1 cellular context compared by ENCODE assay signal in the genomic region with DNA sequence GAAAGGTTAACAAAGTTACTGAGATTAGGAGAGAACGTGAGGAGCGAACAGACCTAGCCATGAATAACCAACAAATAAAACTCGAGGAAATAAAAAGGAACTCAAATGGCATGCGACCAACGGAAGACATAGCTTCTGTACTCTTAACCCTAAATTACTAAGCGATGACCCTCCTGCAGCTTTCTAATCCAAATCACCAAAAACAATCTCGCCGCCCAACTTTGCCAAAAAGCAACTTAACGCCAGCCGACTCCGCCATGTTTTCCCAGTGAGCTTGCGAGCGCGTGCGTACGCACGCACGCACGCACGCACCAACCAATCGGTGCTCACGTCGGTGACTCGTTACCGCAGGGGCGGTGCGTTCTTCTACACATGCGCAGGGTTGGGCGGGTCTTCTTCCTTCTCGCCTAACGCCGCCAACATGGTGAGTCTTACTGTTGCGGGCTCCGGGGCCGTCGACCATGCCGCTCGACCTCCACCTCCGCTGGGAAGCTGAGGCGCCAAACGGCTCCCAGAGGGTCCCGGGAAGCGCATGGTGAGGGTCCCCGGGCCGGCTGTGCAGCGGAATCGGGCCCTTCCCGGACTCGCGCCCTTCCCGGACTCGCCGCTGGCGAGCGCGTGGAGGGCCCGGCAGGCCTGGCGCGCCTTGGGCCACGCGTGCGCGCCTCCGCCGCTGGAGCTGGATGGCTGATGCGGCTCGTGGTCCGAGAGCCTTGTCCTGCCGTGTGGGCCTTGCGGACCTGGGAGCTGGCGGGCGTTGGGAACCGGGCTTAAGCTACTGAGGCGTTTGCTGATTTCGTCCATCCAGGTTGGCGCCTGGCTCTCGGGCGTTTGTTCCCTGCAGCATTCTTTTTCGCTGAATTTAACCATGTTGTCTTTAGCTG.
TF ChIP-seq lines count a peak whose summit lies in the region.

A gene (plus strand): TSS at position 400 of the 884 bp plus-strand sequence. CDS start 133 bp downstream, at position 533.

TF ChIP-seq in HepG2, 621 proteins besides CTCF, POLR2A, EP300 and RAD21 (continued from another document and continues in another):
- TF ChIP-seq, protein P1, sequence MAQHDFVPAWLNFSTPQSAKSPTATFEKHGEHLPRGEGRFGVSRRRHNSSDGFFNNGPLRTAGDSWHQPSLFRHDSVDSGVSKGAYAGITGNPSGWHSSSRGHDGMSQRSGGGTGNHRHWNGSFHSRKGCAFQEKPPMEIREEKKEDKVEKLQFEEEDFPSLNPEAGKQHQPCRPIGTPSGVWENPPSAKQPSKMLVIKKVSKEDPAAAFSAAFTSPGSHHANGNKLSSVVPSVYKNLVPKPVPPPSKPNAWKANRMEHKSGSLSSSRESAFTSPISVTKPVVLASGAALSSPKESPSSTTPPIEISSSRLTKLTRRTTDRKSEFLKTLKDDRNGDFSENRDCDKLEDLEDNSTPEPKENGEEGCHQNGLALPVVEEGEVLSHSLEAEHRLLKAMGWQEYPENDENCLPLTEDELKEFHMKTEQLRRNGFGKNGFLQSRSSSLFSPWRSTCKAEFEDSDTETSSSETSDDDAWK (CRISPR knock-in tag; IDR thresholded peaks at IDR 0.05): no peak
- TF ChIP-seq, protein P2, sequence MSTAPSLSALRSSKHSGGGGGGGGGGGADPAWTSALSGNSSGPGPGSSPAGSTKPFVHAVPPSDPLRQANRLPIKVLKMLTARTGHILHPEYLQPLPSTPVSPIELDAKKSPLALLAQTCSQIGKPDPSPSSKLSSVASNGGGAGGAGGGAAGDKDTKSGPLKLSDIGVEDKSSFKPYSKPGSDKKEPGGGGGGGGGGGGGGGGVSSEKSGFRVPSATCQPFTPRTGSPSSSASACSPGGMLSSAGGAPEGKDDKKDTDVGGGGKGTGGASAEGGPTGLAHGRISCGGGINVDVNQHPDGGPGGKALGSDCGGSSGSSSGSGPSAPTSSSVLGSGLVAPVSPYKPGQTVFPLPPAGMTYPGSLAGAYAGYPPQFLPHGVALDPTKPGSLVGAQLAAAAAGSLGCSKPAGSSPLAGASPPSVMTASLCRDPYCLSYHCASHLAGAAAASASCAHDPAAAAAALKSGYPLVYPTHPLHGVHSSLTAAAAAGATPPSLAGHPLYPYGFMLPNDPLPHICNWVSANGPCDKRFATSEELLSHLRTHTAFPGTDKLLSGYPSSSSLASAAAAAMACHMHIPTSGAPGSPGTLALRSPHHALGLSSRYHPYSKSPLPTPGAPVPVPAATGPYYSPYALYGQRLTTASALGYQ (CRISPR knock-in tag; IDR thresholded peaks at IDR 0.05): peak; percentile 52; the same call in 1 of the 2 replicates
- TF ChIP-seq HNRNPL (IDR thresholded peaks at IDR 0.05; ENCODE audit: low read depth, low read length) (0 out of 2 replicates have a peak, but pooled peaks have one; percentile 62), TBL1XR1 (IDR thresholded peaks at IDR 0.05; ENCODE audit: borderline replicate concordance, low read length, partially characterized antibody) (peak; percentile 15), ZBTB3 (CRISPR knock-in tag; IDR thresholded peaks at IDR 0.05; ENCODE audit: borderline replicate concordance, low read depth) (no peak), ZNF615 (CRISPR knock-in tag; IDR thresholded peaks at IDR 0.05; ENCODE audit: borderline replicate concordance) (0 out of 2 replicates have a peak, but pooled peaks have one; percentile 64), GTF3A (CRISPR knock-in tag; conservative IDR thresholded peaks at IDR 0.05) (no peak), ZNF556 (CRISPR knock-in tag; IDR thresholded peaks at IDR 0.05; ENCODE audit: borderline replicate concordance) (no peak), FOXM1 (CRISPR knock-in tag; IDR thresholded peaks at IDR 0.05) (0 out of 2 replicates have a peak, but pooled peaks have one; percentile 33), CREM (IDR thresholded peaks at IDR 0.05) (peak; percentile 83), CREM (CRISPR knock-in tag; IDR thresholded peaks at IDR 0.05) (no peak), ZNF781 (CRISPR knock-in tag; IDR thresholded peaks at IDR 0.05; ENCODE audit: borderline replicate concordance, not compliant biosample characterization) (peak; percentile 57), NCOA2 (CRISPR knock-in tag; IDR thresholded peaks at IDR 0.05) (no peak), ZNF30 (CRISPR knock-in tag; IDR thresholded peaks at IDR 0.05) (no peak), ZBTB21 (CRISPR knock-in tag; IDR thresholded peaks at IDR 0.05) (no peak), ZNF143 (CRISPR knock-in tag; IDR thresholded peaks at IDR 0.05) (peak; percentile 87), HES4 (CRISPR knock-in tag; IDR thresholded peaks at IDR 0.05; ENCODE audit: borderline replicate concordance) (peak; percentile 81), MED8 (CRISPR knock-in tag; IDR thresholded peaks at IDR 0.05; ENCODE audit: insufficient replicate concordance) (no peak), ASH2L (IDR thresholded peaks at IDR 0.05; ENCODE audit: insufficient read length, low read depth, low read length) (peak; percentile 77), FOXA1 (IDR thresholded peaks at IDR 0.05) (no peak), FOXA1 (CRISPR knock-in tag; IDR thresholded peaks at IDR 0.05) (no peak), ZBTB7B (CRISPR knock-in tag; IDR thresholded peaks at IDR 0.05) (peak; percentile 33; the same call in 1 of the 2 replicates), TCF7L2 (IDR thresholded peaks at IDR 0.05; ENCODE audit: low read depth, low read length) (no peak), ZNF768 (CRISPR knock-in tag; IDR thresholded peaks at IDR 0.05) (peak; percentile 62)
- TF ChIP-seq, protein P3, sequence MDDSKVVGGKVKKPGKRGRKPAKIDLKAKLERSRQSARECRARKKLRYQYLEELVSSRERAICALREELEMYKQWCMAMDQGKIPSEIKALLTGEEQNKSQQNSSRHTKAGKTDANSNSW (CRISPR knock-in tag; IDR thresholded peaks at IDR 0.05; ENCODE audit: borderline replicate concordance): no peak; the same call in 1 of the 2 replicates
- TF ChIP-seq, protein P4, sequence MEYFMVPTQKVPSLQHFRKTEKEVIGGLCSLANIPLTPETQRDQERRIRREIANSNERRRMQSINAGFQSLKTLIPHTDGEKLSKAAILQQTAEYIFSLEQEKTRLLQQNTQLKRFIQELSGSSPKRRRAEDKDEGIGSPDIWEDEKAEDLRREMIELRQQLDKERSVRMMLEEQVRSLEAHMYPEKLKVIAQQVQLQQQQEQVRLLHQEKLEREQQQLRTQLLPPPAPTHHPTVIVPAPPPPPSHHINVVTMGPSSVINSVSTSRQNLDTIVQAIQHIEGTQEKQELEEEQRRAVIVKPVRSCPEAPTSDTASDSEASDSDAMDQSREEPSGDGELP (IDR thresholded peaks at IDR 0.05; ENCODE audit: borderline replicate concordance, low read depth): no peak
- TF ChIP-seq, protein P5, sequence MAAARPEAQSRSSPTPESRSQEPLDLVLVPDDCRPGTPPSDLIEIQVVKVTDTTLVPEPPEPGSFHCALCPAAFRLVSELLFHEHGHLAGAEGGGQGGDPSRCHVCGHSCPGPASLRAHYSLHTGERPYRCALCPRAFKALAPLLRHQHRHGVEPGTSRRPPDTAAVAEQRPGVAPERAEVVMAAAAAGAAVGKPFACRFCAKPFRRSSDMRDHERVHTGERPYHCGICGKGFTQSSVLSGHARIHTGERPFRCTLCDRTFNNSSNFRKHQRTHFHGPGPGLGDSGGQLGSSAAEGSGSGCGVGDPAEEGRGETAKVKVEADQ (CRISPR knock-in tag; IDR thresholded peaks at IDR 0.05; ENCODE audit: borderline replicate concordance): peak; percentile 82; the same call in 1 of the 2 replicates
- TF ChIP-seq, protein P6, sequence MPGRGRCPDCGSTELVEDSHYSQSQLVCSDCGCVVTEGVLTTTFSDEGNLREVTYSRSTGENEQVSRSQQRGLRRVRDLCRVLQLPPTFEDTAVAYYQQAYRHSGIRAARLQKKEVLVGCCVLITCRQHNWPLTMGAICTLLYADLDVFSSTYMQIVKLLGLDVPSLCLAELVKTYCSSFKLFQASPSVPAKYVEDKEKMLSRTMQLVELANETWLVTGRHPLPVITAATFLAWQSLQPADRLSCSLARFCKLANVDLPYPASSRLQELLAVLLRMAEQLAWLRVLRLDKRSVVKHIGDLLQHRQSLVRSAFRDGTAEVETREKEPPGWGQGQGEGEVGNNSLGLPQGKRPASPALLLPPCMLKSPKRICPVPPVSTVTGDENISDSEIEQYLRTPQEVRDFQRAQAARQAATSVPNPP (CRISPR knock-in tag; IDR thresholded peaks at IDR 0.05): no peak; the same call in none of the 2 replicates
- TF ChIP-seq, protein P7, sequence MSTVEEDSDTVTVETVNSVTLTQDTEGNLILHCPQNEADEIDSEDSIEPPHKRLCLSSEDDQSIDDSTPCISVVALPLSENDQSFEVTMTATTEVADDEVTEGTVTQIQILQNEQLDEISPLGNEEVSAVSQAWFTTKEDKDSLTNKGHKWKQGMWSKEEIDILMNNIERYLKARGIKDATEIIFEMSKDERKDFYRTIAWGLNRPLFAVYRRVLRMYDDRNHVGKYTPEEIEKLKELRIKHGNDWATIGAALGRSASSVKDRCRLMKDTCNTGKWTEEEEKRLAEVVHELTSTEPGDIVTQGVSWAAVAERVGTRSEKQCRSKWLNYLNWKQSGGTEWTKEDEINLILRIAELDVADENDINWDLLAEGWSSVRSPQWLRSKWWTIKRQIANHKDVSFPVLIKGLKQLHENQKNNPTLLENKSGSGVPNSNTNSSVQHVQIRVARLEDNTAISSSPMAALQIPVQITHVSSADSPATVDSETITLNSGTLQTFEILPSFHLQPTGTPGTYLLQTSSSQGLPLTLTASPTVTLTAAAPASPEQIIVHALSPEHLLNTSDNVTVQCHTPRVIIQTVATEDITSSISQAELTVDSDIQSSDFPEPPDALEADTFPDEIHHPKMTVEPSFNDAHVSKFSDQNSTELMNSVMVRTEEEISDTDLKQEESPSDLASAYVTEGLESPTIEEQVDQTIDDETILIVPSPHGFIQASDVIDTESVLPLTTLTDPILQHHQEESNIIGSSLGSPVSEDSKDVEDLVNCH (CRISPR knock-in tag; IDR thresholded peaks at IDR 0.05): no peak
- TF ChIP-seq, protein P8, sequence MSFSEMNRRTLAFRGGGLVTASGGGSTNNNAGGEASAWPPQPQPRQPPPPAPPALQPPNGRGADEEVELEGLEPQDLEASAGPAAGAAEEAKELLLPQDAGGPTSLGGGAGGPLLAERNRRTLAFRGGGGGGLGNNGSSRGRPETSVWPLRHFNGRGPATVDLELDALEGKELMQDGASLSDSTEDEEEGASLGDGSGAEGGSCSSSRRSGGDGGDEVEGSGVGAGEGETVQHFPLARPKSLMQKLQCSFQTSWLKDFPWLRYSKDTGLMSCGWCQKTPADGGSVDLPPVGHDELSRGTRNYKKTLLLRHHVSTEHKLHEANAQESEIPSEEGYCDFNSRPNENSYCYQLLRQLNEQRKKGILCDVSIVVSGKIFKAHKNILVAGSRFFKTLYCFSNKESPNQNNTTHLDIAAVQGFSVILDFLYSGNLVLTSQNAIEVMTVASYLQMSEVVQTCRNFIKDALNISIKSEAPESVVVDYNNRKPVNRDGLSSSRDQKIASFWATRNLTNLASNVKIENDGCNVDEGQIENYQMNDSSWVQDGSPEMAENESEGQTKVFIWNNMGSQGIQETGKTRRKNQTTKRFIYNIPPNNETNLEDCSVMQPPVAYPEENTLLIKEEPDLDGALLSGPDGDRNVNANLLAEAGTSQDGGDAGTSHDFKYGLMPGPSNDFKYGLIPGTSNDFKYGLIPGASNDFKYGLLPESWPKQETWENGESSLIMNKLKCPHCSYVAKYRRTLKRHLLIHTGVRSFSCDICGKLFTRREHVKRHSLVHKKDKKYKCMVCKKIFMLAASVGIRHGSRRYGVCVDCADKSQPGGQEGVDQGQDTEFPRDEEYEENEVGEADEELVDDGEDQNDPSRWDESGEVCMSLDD (CRISPR knock-in tag; IDR thresholded peaks at IDR 0.05; ENCODE audit: borderline replicate concordance): peak; percentile 42; the same call in 1 of the 2 replicates
- TF ChIP-seq, protein P9, sequence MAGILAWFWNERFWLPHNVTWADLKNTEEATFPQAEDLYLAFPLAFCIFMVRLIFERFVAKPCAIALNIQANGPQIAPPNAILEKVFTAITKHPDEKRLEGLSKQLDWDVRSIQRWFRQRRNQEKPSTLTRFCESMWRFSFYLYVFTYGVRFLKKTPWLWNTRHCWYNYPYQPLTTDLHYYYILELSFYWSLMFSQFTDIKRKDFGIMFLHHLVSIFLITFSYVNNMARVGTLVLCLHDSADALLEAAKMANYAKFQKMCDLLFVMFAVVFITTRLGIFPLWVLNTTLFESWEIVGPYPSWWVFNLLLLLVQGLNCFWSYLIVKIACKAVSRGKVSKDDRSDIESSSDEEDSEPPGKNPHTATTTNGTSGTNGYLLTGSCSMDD (CRISPR knock-in tag; IDR thresholded peaks at IDR 0.05): no peak
- TF ChIP-seq, protein P10, sequence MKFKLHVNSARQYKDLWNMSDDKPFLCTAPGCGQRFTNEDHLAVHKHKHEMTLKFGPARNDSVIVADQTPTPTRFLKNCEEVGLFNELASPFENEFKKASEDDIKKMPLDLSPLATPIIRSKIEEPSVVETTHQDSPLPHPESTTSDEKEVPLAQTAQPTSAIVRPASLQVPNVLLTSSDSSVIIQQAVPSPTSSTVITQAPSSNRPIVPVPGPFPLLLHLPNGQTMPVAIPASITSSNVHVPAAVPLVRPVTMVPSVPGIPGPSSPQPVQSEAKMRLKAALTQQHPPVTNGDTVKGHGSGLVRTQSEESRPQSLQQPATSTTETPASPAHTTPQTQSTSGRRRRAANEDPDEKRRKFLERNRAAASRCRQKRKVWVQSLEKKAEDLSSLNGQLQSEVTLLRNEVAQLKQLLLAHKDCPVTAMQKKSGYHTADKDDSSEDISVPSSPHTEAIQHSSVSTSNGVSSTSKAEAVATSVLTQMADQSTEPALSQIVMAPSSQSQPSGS (CRISPR knock-in tag; IDR thresholded peaks at IDR 0.05): peak; percentile 58; the same call in 1 of the 2 replicates
- TF ChIP-seq, protein P11, sequence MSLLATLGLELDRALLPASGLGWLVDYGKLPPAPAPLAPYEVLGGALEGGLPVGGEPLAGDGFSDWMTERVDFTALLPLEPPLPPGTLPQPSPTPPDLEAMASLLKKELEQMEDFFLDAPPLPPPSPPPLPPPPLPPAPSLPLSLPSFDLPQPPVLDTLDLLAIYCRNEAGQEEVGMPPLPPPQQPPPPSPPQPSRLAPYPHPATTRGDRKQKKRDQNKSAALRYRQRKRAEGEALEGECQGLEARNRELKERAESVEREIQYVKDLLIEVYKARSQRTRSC (CRISPR knock-in tag; IDR thresholded peaks at IDR 0.05; ENCODE audit: low read depth): no peak
- TF ChIP-seq, protein P12, sequence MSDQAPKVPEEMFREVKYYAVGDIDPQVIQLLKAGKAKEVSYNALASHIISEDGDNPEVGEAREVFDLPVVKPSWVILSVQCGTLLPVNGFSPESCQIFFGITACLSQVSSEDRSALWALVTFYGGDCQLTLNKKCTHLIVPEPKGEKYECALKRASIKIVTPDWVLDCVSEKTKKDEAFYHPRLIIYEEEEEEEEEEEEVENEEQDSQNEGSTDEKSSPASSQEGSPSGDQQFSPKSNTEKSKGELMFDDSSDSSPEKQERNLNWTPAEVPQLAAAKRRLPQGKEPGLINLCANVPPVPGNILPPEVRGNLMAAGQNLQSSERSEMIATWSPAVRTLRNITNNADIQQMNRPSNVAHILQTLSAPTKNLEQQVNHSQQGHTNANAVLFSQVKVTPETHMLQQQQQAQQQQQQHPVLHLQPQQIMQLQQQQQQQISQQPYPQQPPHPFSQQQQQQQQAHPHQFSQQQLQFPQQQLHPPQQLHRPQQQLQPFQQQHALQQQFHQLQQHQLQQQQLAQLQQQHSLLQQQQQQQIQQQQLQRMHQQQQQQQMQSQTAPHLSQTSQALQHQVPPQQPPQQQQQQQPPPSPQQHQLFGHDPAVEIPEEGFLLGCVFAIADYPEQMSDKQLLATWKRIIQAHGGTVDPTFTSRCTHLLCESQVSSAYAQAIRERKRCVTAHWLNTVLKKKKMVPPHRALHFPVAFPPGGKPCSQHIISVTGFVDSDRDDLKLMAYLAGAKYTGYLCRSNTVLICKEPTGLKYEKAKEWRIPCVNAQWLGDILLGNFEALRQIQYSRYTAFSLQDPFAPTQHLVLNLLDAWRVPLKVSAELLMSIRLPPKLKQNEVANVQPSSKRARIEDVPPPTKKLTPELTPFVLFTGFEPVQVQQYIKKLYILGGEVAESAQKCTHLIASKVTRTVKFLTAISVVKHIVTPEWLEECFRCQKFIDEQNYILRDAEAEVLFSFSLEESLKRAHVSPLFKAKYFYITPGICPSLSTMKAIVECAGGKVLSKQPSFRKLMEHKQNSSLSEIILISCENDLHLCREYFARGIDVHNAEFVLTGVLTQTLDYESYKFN (CRISPR knock-in tag; conservative IDR thresholded peaks at IDR 0.05): peak; percentile 41; the same call in 1 of the 2 replicates
